ENCODE assay signal across 21 cellular contexts in genomic region chr19:33325920-33326319, GRCh38. TPM values are rescaled to one million over a fixed set of nuclear protein-coding genes. Genes with fewer than 3 reads are reported as not detected.
DNase-seq lines count a peak whose midpoint lies in the region; ATAC-seq, FAIRE-seq and TF ChIP-seq lines count a peak whose summit lies in the region.
"Had no signal": no experiment of that assay in that cellular context is flagged by ENCODE, and none has a peak within 500 bp of the region (broad histone marks: within the 10 kb centered on the region; RNA-seq: fewer than 3 reads in every experiment).

No MANE protein-coding gene starts in this region.

- H3K4me2 ChIP-seq in keratinocyte (ENCODE audit: control insufficient read depth, extremely low read depth, insufficient read depth, low read depth, low read length), result no peak overlapping the region

- no peaks in the 10 kb centered on the region for H3K4me1 ChIP-seq in keratinocyte (ENCODE audit: control insufficient read depth, extremely low read depth, insufficient read depth, low read length)
- H3K4me1 ChIP-seq in left lung, result peaks cover 0 to 18% of the 10 kb centered on the region in 2 donors

- ATAC-seq in left lung (no peak), GM18909 (IDR thresholded peaks at IDR 0.05; ENCODE audit: poor library complexity, unreplicated experiment) (no peak)
- ATAC-seq: activated CD8-positive, alpha-beta T cell treated with anti-CD3 and anti-CD28 coated beads, Interleukin-2, amount 10 ng/mL, durations not matched to agents 7 days and 5 days had no signal

- no peak overlapping the region for H3K4me3 ChIP-seq in bronchial epithelial cell (ENCODE audit: low read depth, low read length)
- H3K4me3 ChIP-seq in keratinocyte (ENCODE audit: control insufficient read depth in 2 of 3, extremely low read depth in 1 of 3, insufficient read depth in 2 of 3, low read depth in 1 of 3, low read length in 3 of 3), result no peak overlapping the region
- H3K4me3 ChIP-seq in left lung, result no peak overlapping the region
- H3K4me3 ChIP-seq: cardiac muscle cell had no signal

- peak overlapping the region; percentile 27 for H2AFZ ChIP-seq in keratinocyte (ENCODE audit: control insufficient read depth, low read length)

- H3K9me3 ChIP-seq in keratinocyte (ENCODE audit: control insufficient read depth, low read depth, low read length), result peaks cover 3% of the 10 kb centered on the region
- peaks cover 0 to 10% of the 10 kb centered on the region in 2 donors for H3K9me3 ChIP-seq in left lung

- no peaks in the 10 kb centered on the region for H3K79me2 ChIP-seq in keratinocyte (ENCODE audit: control insufficient read depth, insufficient read depth, low read length)

- H3K36me3 ChIP-seq in bronchial epithelial cell (ENCODE audit: control insufficient read depth, insufficient read depth, low read length) (no peaks in the 10 kb centered on the region), keratinocyte (ENCODE audit: control insufficient read depth in 2 of 2, extremely low read depth in 1 of 2, insufficient read depth in 2 of 2, low read length in 2 of 2) (no peaks in the 10 kb centered on the region), left lung (no peaks in the 10 kb centered on the region)
- H3K36me3 ChIP-seq: cardiac muscle cell had no signal

- H3K9me1 ChIP-seq in keratinocyte (ENCODE audit: control insufficient read depth, extremely low read depth, insufficient read depth, low read length), result no peaks in the 10 kb centered on the region

- no peak overlapping the region for H3K9ac ChIP-seq in keratinocyte (ENCODE audit: control insufficient read depth, extremely low read depth, insufficient read depth, low read length)

- TF ChIP-seq CTCF in bronchial epithelial cell (IDR thresholded peaks at IDR 0.05; ENCODE audit: insufficient read depth, low read length, severe bottlenecking) (no peak), keratinocyte (optimal IDR thresholded peaks at IDR 0.05 in 1 of 3, IDR thresholded peaks at IDR 0.05 in 1 of 3, conservative IDR thresholded peaks at IDR 0.05 in 1 of 3; ENCODE audit: extremely low read depth in 1 of 3, insufficient read depth in 2 of 3, low read length in 3 of 3) (no peak), left lung (IDR thresholded peaks at IDR 0.05) (no peak)

- no peaks in the 10 kb centered on the region for H3K27me3 ChIP-seq in bronchial epithelial cell (ENCODE audit: control insufficient read depth, insufficient read depth, low read length)
- H3K27me3 ChIP-seq in keratinocyte (ENCODE audit: control insufficient read depth, extremely low read depth, insufficient read depth, low read length), result no peaks in the 10 kb centered on the region
- H3K27me3 ChIP-seq in left lung, result peaks cover 0 to 5% of the 10 kb centered on the region in 2 donors
- H3K27me3 ChIP-seq: cardiac muscle cell had no signal

- FAIRE-seq in bronchial epithelial cell (lab: Jason Lieb, UNC) (peak; percentile 70), keratinocyte (lab: Jason Lieb, UNC) (no peak)
- FAIRE-seq: G401.6 had no signal

- H3K27ac ChIP-seq in keratinocyte (ENCODE audit: control insufficient read depth, insufficient read depth, low read length) (no peak overlapping the region), substantia nigra (ENCODE audit: low read depth, low read length, poor library complexity, severe bottlenecking) (no peak overlapping the region), left lung (no peak overlapping the region)
- H3K27ac ChIP-seq: cardiac muscle cell had no signal

- no peaks in the 10 kb centered on the region for H4K20me1 ChIP-seq in keratinocyte (ENCODE audit: control insufficient read depth, extremely low read depth, insufficient read depth, low read length)

- DNase-seq in DMS53 (lab: John Stamatoyannopoulos, UW) (peak; percentile 21), DMS53 treated with DMSO at 0.1 percent for 48 hours (lab: John Stamatoyannopoulos, UW; ENCODE audit: unreplicated experiment) (no peak), bronchial epithelial cell (ENCODE audit: low read depth) (no peak), keratinocyte (ENCODE audit: low read depth, low spot score) (no peak), substantia nigra (lab: John Stamatoyannopoulos, UW) (peak in 30 of 49 donors; percentile 8 to 75 (median 50)), left lung (no peak), NCI-H226 (no peak)
- DNase-seq: 8988T; activated CD8-positive, alpha-beta T cell treated with anti-CD3 and anti-CD28 coated beads, Interleukin-2, amount 10 ng/mL, durations not matched to agents 7 days and 5 days; activated gamma-delta T cell; CD4-positive, alpha-beta T cell; effector memory CD4-positive, alpha-beta T cell; kidney glomerular epithelial cell; MM.1S; NCI-H345; OCI-M1; stimulated activated CD4-positive, alpha-beta T cell treated with anti-CD3 and anti-CD28 coated beads, Interleukin-2, amount 100 ng/mL, for 24 hours; SW 1271 had no signal

- intact Hi-C loops in left lung (cut with DNase I), result no loop called here

- dilution Hi-C loops in keratinocyte (cut with MboI; ENCODE audit: extremely low pct_ligation_motif_present, low sequenced_read_pairs), result no loop called here

RNA-seq across cellular contexts. Expression of gene CEBPA, which starts 23.6 kb away (rescaled TPM):
- total RNA-seq in bronchial epithelial cell (10.8 and 17.4 TPM in 2 replicates), left lung (10 to 100 TPM; 43.4 to 93.8 TPM)
- 1.5 to 6.4 TPM (median 3.6 TPM) in 3 replicates for polyA plus RNA-seq in keratinocyte
- 14.5 TPM for polyA plus RNA-seq in keratinocyte (2011; ENCODE audit: low read depth)
- polyA plus RNA-seq in keratinocyte (2011; cell fraction: cytosol; rRNA removed), result 1.3 and 1.9 TPM in 2 replicates
- polyA plus RNA-seq in keratinocyte (2011; cell fraction: nucleus; rRNA removed), result 2.4 and 3.3 TPM in 2 replicates
- polyA plus RNA-seq in keratinocyte (2012; ENCODE audit: low replicate concordance), result 2.0 and 21.4 TPM in 2 replicates
- polyA minus RNA-seq in keratinocyte, result 1.9 to 4.6 TPM (median 2.1 TPM) in 3 replicates
- 1.7 TPM for polyA minus RNA-seq in keratinocyte (2011; cell fraction: cytosol; rRNA and poly(A)+ RNA removed)
- polyA minus RNA-seq in keratinocyte (2011; cell fraction: nucleus; rRNA and poly(A)+ RNA removed), result 1.5 and 4.0 TPM in 2 replicates

RNA-seq across cellular contexts. Expression of gene CEBPG, which starts 47.6 kb away (rescaled TPM):
- total RNA-seq in bronchial epithelial cell (124 and 128 TPM in 2 replicates), left lung (10 to 100 TPM; 18.3 to 26.4 TPM)
- 20.4 to 31.9 TPM (median 22.4 TPM) in 3 replicates for polyA plus RNA-seq in keratinocyte
- polyA plus RNA-seq in keratinocyte (2011; ENCODE audit: low read depth), result 41.5 TPM
- polyA plus RNA-seq in keratinocyte (2011; cell fraction: cytosol; rRNA removed), result 17.4 and 26.2 TPM in 2 replicates
- 17.8 and 21.8 TPM in 2 replicates for polyA plus RNA-seq in keratinocyte (2011; cell fraction: nucleus; rRNA removed)
- 20.3 and 41.2 TPM in 2 replicates for polyA plus RNA-seq in keratinocyte (2012; ENCODE audit: low replicate concordance)
- polyA minus RNA-seq in keratinocyte, result 6.0 to 24.1 TPM (median 14.7 TPM) in 3 replicates
- 17.3 TPM for polyA minus RNA-seq in keratinocyte (2011; cell fraction: cytosol; rRNA and poly(A)+ RNA removed)
- polyA minus RNA-seq in keratinocyte (2011; cell fraction: nucleus; rRNA and poly(A)+ RNA removed), result 6.8 and 11.9 TPM in 2 replicates

Comparison
In these comparisons a context has a peak if more than half of its experiments do, and no peak if none do; other contexts are left out.
1. DNase-seq: peak in DMS53 (single experiment) and substantia nigra (30 of 49); none in DMS53 treated with DMSO at 0.1 percent for 48 hours (single experiment), bronchial epithelial cell (single experiment), keratinocyte (single experiment), left lung (0 of 2) and NCI-H226 (single experiment).